In the genomic region with DNA sequence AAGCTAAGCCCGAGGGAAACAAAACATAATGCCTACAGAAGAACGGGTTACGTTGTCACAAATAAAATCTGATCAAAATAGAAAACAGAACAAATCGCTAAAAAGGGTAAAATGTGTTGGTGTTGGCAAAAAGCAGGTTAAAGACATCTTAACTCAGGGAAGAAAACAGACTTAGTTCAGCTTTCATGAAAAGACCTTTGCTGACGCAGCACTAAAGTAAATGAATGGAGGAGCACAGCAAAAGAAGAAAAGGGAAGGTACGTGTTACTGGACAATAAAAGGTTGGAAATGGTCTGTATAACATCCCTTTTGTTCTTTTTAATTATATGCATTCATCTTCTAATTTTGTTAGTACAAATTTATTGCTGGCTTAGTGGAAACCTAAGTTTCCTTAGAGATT, we compare ENCODE assay signal across 1 cellular context.
TF ChIP-seq lines count a peak whose summit lies in the region.

No MANE protein-coding gene starts in this region.

TF ChIP-seq in GM23338, 12 proteins besides CTCF, POLR2A, EP300 and RAD21 (continued from another document):
- TF ChIP-seq, protein P1, sequence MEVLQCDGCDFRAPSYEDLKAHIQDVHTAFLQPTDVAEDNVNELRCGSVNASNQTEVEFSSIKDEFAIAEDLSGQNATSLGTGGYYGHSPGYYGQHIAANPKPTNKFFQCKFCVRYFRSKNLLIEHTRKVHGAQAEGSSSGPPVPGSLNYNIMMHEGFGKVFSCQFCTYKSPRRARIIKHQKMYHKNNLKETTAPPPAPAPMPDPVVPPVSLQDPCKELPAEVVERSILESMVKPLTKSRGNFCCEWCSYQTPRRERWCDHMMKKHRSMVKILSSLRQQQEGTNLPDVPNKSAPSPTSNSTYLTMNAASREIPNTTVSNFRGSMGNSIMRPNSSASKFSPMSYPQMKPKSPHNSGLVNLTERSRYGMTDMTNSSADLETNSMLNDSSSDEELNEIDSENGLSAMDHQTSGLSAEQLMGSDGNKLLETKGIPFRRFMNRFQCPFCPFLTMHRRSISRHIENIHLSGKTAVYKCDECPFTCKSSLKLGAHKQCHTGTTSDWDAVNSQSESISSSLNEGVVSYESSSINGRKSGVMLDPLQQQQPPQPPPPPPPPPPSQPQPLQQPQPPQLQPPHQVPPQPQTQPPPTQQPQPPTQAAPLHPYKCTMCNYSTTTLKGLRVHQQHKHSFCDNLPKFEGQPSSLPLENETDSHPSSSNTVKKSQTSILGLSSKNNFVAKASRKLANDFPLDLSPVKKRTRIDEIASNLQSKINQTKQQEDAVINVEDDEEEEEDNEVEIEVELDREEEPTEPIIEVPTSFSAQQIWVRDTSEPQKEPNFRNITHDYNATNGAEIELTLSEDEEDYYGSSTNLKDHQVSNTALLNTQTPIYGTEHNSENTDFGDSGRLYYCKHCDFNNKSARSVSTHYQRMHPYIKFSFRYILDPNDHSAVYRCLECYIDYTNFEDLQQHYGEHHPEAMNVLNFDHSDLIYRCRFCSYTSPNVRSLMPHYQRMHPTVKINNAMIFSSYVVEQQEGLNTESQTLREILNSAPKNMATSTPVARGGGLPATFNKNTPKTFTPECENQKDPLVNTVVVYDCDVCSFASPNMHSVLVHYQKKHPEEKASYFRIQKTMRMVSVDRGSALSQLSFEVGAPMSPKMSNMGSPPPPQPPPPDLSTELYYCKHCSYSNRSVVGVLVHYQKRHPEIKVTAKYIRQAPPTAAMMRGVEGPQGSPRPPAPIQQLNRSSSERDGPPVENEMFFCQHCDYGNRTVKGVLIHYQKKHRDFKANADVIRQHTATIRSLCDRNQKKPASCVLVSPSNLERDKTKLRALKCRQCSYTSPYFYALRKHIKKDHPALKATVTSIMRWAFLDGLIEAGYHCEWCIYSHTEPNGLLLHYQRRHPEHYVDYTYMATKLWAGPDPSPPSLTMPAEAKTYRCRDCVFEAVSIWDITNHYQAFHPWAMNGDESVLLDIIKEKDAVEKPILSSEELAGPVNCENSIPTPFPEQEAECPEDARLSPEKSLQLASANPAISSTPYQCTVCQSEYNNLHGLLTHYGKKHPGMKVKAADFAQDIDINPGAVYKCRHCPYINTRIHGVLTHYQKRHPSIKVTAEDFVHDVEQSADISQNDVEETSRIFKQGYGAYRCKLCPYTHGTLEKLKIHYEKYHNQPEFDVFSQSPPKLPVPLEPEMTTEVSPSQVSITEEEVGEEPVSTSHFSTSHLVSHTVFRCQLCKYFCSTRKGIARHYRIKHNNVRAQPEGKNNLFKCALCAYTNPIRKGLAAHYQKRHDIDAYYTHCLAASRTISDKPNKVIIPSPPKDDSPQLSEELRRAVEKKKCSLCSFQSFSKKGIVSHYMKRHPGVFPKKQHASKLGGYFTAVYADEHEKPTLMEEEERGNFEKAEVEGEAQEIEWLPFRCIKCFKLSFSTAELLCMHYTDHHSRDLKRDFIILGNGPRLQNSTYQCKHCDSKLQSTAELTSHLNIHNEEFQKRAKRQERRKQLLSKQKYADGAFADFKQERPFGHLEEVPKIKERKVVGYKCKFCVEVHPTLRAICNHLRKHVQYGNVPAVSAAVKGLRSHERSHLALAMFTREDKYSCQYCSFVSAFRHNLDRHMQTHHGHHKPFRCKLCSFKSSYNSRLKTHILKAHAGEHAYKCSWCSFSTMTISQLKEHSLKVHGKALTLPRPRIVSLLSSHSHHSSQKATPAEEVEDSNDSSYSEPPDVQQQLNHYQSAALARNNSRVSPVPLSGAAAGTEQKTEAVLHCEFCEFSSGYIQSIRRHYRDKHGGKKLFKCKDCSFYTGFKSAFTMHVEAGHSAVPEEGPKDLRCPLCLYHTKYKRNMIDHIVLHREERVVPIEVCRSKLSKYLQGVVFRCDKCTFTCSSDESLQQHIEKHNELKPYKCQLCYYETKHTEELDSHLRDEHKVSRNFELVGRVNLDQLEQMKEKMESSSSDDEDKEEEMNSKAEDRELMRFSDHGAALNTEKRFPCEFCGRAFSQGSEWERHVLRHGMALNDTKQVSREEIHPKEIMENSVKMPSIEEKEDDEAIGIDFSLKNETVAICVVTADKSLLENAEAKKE (CRISPR knock-in tag; IDR thresholded peaks at IDR 0.05): no peak
- TF ChIP-seq EZH2 (IDR thresholded peaks at IDR 0.05; ENCODE audit: low read depth, unreplicated experiment) (no peak), POLR2AphosphoS5 (IDR thresholded peaks at IDR 0.05; ENCODE audit: low read depth) (no peak), ZNF331 (CRISPR knock-in tag; IDR thresholded peaks at IDR 0.05; ENCODE audit: low read depth) (no peak), ZNF114 (CRISPR knock-in tag; IDR thresholded peaks at IDR 0.05) (no peak), JUNB (IDR thresholded peaks at IDR 0.05; ENCODE audit: unreplicated experiment) (no peak), EZH2phosphoT487 (IDR thresholded peaks at IDR 0.05; ENCODE audit: unreplicated experiment) (no peak), CREB1 (CRISPR knock-in tag; IDR thresholded peaks at IDR 0.05; ENCODE audit: low read depth) (no peak), ETS1 (IDR thresholded peaks at IDR 0.05) (no peak), STAT1 (IDR thresholded peaks at IDR 0.05; ENCODE audit: unreplicated experiment) (no peak)
- TF ChIP-seq, protein P2, sequence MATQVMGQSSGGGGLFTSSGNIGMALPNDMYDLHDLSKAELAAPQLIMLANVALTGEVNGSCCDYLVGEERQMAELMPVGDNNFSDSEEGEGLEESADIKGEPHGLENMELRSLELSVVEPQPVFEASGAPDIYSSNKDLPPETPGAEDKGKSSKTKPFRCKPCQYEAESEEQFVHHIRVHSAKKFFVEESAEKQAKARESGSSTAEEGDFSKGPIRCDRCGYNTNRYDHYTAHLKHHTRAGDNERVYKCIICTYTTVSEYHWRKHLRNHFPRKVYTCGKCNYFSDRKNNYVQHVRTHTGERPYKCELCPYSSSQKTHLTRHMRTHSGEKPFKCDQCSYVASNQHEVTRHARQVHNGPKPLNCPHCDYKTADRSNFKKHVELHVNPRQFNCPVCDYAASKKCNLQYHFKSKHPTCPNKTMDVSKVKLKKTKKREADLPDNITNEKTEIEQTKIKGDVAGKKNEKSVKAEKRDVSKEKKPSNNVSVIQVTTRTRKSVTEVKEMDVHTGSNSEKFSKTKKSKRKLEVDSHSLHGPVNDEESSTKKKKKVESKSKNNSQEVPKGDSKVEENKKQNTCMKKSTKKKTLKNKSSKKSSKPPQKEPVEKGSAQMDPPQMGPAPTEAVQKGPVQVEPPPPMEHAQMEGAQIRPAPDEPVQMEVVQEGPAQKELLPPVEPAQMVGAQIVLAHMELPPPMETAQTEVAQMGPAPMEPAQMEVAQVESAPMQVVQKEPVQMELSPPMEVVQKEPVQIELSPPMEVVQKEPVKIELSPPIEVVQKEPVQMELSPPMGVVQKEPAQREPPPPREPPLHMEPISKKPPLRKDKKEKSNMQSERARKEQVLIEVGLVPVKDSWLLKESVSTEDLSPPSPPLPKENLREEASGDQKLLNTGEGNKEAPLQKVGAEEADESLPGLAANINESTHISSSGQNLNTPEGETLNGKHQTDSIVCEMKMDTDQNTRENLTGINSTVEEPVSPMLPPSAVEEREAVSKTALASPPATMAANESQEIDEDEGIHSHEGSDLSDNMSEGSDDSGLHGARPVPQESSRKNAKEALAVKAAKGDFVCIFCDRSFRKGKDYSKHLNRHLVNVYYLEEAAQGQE (IDR thresholded peaks at IDR 0.05; ENCODE audit: unreplicated experiment): no peak
